ENCODE assay signal across 15 cellular contexts in genomic region chr6:85078071-85078470, GRCh38.
DNase-seq lines count a peak whose midpoint lies in the region; ATAC-seq, FAIRE-seq and TF ChIP-seq lines count a peak whose summit lies in the region.
"Had no signal": no experiment of that assay in that cellular context is flagged by ENCODE, and none has a peak within 500 bp of the region (broad histone marks: within the 10 kb centered on the region; RNA-seq: fewer than 3 reads in every experiment).

No MANE protein-coding gene starts in this region.

- H3K4me2 ChIP-seq in astrocyte (ENCODE audit: low read length), result peak overlapping the region; percentile 68
- H3K4me2 ChIP-seq in neural progenitor cell, result no peak overlapping the region

- FAIRE-seq in HTR-8/SVneo (lab: Jason Lieb, UNC) (no peak), astrocyte (lab: Jason Lieb, UNC) (peak; percentile 99)

- no peak for ATAC-seq in GM21360 (IDR thresholded peaks at IDR 0.05; ENCODE audit: unreplicated experiment)
- no peak for ATAC-seq in HG03571 (IDR thresholded peaks at IDR 0.05; ENCODE audit: unreplicated experiment)
- ATAC-seq: left colon, Right ventricle myocardium inferior had no signal

- DNase-seq in AG09319 (ENCODE audit: extremely low read depth, low read depth) (peak; percentile 70), HTR-8/SVneo (ENCODE audit: insufficient read length, low spot score) (peak; percentile 22), astrocyte (ENCODE audit: low read depth) (peak; percentile 86), kidney glomerular epithelial cell (lab: John Stamatoyannopoulos, UW) (peak; percentile 82), neural progenitor cell (ENCODE audit: low spot score) (no peak), globus pallidus (ENCODE audit: low spot score) (no peak)
- DNase-seq: activated CD4-positive, alpha-beta T cell treated with anti-CD3 and anti-CD28 coated beads for 4 hours; activated naive CD8-positive, alpha-beta T cell treated with anti-CD3 and anti-CD28 coated beads, Interleukin-2, amount 10 ng/mL, durations not matched to agents 7 days and 5 days; Caco-2; left colon; NCI-H1092 treated with DMSO at 0.1 percent for 48 hours had no signal

- H3K9me3 ChIP-seq in astrocyte (ENCODE audit: insufficient read depth, low read depth, low read length), result no peaks in the 10 kb centered on the region
- H3K9me3 ChIP-seq in neural progenitor cell (ENCODE audit: low read depth), result no peaks in the 10 kb centered on the region
- H3K9me3 ChIP-seq: Caco-2, prostate gland had no signal

- no peaks in the 10 kb centered on the region for H4K20me1 ChIP-seq in astrocyte (ENCODE audit: insufficient read depth, low read length)
- H4K20me1 ChIP-seq in neural progenitor cell (ENCODE audit: low read depth), result no peaks in the 10 kb centered on the region

- H3K27me3 Mint-ChIP-seq in astrocyte (ENCODE audit: low read depth, unreplicated experiment) (peaks cover 2% of the 10 kb centered on the region), neural progenitor cell (ENCODE audit: insufficient read depth, low read depth) (peaks cover 4% of the 10 kb centered on the region)
- H3K27me3 Mint-ChIP-seq: activated naive CD8-positive, alpha-beta T cell treated with anti-CD3 and anti-CD28 coated beads, Interleukin-2, amount 10 ng/mL, durations not matched to agents 7 days and 5 days had no signal

- H3K27ac ChIP-seq in astrocyte (ENCODE audit: low read depth, low read length) (peak overlapping the region; percentile 4), neural progenitor cell (no peak overlapping the region)
- H3K27ac ChIP-seq: prostate gland had no signal

- H3K27me3 ChIP-seq in astrocyte (ENCODE audit: insufficient read depth, low read length), result no peaks in the 10 kb centered on the region
- no peaks in the 10 kb centered on the region for H3K27me3 ChIP-seq in neural progenitor cell

- H3K4me1 ChIP-seq in astrocyte (ENCODE audit: insufficient read depth, low read length) (peaks cover 6% of the 10 kb centered on the region), neural progenitor cell (peaks cover 12% of the 10 kb centered on the region)
- H3K4me1 ChIP-seq: Caco-2, prostate gland had no signal

- H3K79me2 ChIP-seq in astrocyte (ENCODE audit: insufficient read depth, low read length) (no peaks in the 10 kb centered on the region), neural progenitor cell (ENCODE audit: low read depth) (no peaks in the 10 kb centered on the region)

- no peaks in the 10 kb centered on the region for H3K36me3 Mint-ChIP-seq in astrocyte (ENCODE audit: low read depth, unreplicated experiment)
- H3K36me3 Mint-ChIP-seq in neural progenitor cell, result no peaks in the 10 kb centered on the region
- H3K36me3 Mint-ChIP-seq: activated naive CD8-positive, alpha-beta T cell treated with anti-CD3 and anti-CD28 coated beads, Interleukin-2, amount 10 ng/mL, durations not matched to agents 7 days and 5 days had no signal

- H3K9ac ChIP-seq in astrocyte (ENCODE audit: low read length), result no peak overlapping the region
- H3K9ac ChIP-seq in neural progenitor cell, result no peak overlapping the region

- H3K27ac Mint-ChIP-seq in astrocyte (ENCODE audit: unreplicated experiment), result peak overlapping the region; percentile 77
- no peak overlapping the region for H3K27ac Mint-ChIP-seq in neural progenitor cell
- H3K27ac Mint-ChIP-seq: activated naive CD8-positive, alpha-beta T cell treated with anti-CD3 and anti-CD28 coated beads, Interleukin-2, amount 10 ng/mL, durations not matched to agents 7 days and 5 days had no signal

- H3K4me3 Mint-ChIP-seq in astrocyte (ENCODE audit: unreplicated experiment) (peak overlapping the region; percentile 17), neural progenitor cell (no peak overlapping the region)
- H3K4me3 Mint-ChIP-seq: activated naive CD8-positive, alpha-beta T cell treated with anti-CD3 and anti-CD28 coated beads, Interleukin-2, amount 10 ng/mL, durations not matched to agents 7 days and 5 days had no signal

- H3K9me3 Mint-ChIP-seq in astrocyte (ENCODE audit: unreplicated experiment) (no peaks in the 10 kb centered on the region), neural progenitor cell (no peaks in the 10 kb centered on the region)
- H3K9me3 Mint-ChIP-seq: activated naive CD8-positive, alpha-beta T cell treated with anti-CD3 and anti-CD28 coated beads, Interleukin-2, amount 10 ng/mL, durations not matched to agents 7 days and 5 days had no signal

- no peak overlapping the region for H3K4me3 ChIP-seq in astrocyte (ENCODE audit: insufficient read depth, low read depth, low read length)
- H3K4me3 ChIP-seq in neural progenitor cell, result no peak overlapping the region
- H3K4me3 ChIP-seq: prostate gland had no signal

- H2AFZ ChIP-seq in astrocyte (ENCODE audit: low read depth, low read length), result no peak overlapping the region
- no peak overlapping the region for H2AFZ ChIP-seq in neural progenitor cell (replicated peaks)

- H3F3A ChIP-seq in neural progenitor cell (ENCODE audit: low read depth), result no peaks in the 10 kb centered on the region

- no peak for TF ChIP-seq CTCF in AG09319 (IDR thresholded peaks at IDR 0.05; ENCODE audit: low read depth, low read length)
- TF ChIP-seq CTCF in astrocyte (IDR thresholded peaks at IDR 0.05; ENCODE audit: insufficient read depth, low read depth, low read length), result no peak
- no peak for TF ChIP-seq CTCF in neural progenitor cell (IDR thresholded peaks at IDR 0.05)

- H3K4me1 Mint-ChIP-seq in astrocyte (ENCODE audit: low read depth, unreplicated experiment) (peaks cover 22% of the 10 kb centered on the region), neural progenitor cell (peaks cover 7% of the 10 kb centered on the region)
- H3K4me1 Mint-ChIP-seq: activated naive CD8-positive, alpha-beta T cell treated with anti-CD3 and anti-CD28 coated beads, Interleukin-2, amount 10 ng/mL, durations not matched to agents 7 days and 5 days had no signal

- H3K36me3 ChIP-seq in astrocyte (ENCODE audit: insufficient read depth, low read length) (no peaks in the 10 kb centered on the region), neural progenitor cell (no peaks in the 10 kb centered on the region)
- H3K36me3 ChIP-seq: prostate gland had no signal

Comparison
In these comparisons a context has a peak if more than half of its experiments do, and no peak if none do; other contexts are left out.
1. DNase-seq: peak in AG09319 (single experiment), HTR-8/SVneo (single experiment), astrocyte (single experiment) and kidney glomerular epithelial cell (single experiment); none in neural progenitor cell (single experiment) and globus pallidus (single experiment).